13 cellular contexts compared by ENCODE assay signal in the genomic region with DNA sequence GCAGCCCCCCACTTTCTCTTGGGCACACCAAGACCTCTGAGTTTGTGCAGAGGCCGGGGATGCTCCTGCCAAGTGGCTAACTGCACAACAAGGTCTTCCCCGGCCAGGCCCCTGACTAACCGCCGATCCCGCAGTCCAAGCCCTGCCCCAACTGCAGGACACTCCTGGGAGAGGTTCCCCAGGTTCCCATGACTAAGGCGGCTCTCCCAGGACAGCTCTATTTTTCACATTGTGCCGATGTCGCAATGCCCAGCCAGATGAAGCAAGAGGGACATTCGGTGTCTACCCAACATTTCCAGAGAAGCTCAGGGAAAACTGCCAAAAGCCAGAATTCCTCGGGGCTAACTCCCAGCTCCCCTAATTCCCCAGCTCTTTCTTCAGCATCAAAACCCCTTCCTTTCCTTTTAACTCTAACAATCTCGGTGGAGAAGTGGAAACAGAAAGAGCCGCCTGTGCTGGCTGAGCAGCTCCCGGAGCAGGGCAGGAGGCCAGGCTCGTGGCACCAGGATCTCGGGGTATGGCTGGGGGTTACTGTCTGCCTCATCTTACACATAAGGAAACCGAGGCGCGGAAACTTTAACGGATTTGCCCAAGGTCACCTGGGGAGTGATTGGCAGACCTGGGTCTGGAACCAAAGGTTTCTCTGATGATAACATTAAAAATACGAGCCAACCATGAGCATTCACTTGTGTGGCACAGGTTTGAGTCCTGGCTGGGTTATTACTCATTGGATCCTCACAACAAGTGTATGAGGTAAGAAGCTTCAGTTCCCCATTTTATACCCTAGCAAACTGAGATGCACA.
DNase-seq lines count a peak whose midpoint lies in the region; ATAC-seq and TF ChIP-seq lines count a peak whose summit lies in the region.
"Had no signal": no experiment of that assay in that cellular context is flagged by ENCODE, and none has a peak within 500 bp of the region (broad histone marks: within the 10 kb centered on the region; RNA-seq: fewer than 3 reads in every experiment).

No MANE protein-coding gene starts in this region.

- H3K27me3 ChIP-seq in ascending aorta: no peaks in the 10 kb centered on the region
- no peaks in the 10 kb centered on the region for H3K27me3 ChIP-seq in thyroid gland

- H3K4me3 ChIP-seq in ascending aorta (no peak overlapping the region), thyroid gland (replicated peaks in 1 of 3) (no peak overlapping the region)

- H3K9me3 ChIP-seq in ascending aorta (no peaks in the 10 kb centered on the region), thyroid gland (no peaks in the 10 kb centered on the region)

- H3K36me3 ChIP-seq in ascending aorta (no peaks in the 10 kb centered on the region), thyroid gland (no peaks in the 10 kb centered on the region)

- TF ChIP-seq POLR2A in thyroid gland (IDR thresholded peaks at IDR 0.05): no peak

- WGBS in thyroid gland, 2 donors: 78 to 83% methylated on average over 20 of the region's 20 CpGs

- peak; percentile 20 for DNase-seq in HT-29 (ENCODE audit: low spot score)
- DNase-seq in ascending aorta (ENCODE audit: low spot score in 2 of 2): peak; percentile 38 to 86
- DNase-seq in islet precursor cell: peak; percentile 60
- DNase-seq in thyroid gland: peak; percentile 23 to 34
- no peak for DNase-seq in SHP77 treated with DMSO at 0.1 percent for 48 hours (lab: John Stamatoyannopoulos, UW)
- no peak for DNase-seq in NCI-H526 treated with DMSO at 0.1 percent for 48 hours (lab: John Stamatoyannopoulos, UW)
- DNase-seq: DMS53; effector memory CD4-positive, alpha-beta T cell; NCI-H446 treated with DMSO at 0.1 percent for 48 hours; stimulated activated naive CD4-positive, alpha-beta T cell; T-helper 2 cell had no signal

- peaks cover 0 to 3% of the 10 kb centered on the region in 2 donors for H3K4me1 ChIP-seq in ascending aorta
- H3K4me1 ChIP-seq in thyroid gland: no peaks in the 10 kb centered on the region

- TF ChIP-seq CTCF in ascending aorta (IDR thresholded peaks at IDR 0.05) (no peak), thyroid gland (IDR thresholded peaks at IDR 0.05) (no peak)

- no peak for ATAC-seq in GM18511 (IDR thresholded peaks at IDR 0.05; ENCODE audit: unreplicated experiment)
- no peak for ATAC-seq in HG02938 (IDR thresholded peaks at IDR 0.05; ENCODE audit: unreplicated experiment)

- no peak overlapping the region for H3K27ac ChIP-seq in ascending aorta
- no peak overlapping the region for H3K27ac ChIP-seq in thyroid gland

- intact Hi-C loops in ascending aorta (cut with DNase I) (loop anchor here (2.0 kb wide), 1 partner anchor 83 kb away; no protein-coding TSS in a partner anchor), thyroid gland (cut with DNase I) (no loop called here)

Comparison
In these comparisons a context has a peak if more than half of its experiments do, and no peak if none do; other contexts are left out.
1. DNase-seq: peak in HT-29 (single experiment), ascending aorta (2 of 2), islet precursor cell (single experiment) and thyroid gland (2 of 2); none in SHP77 treated with DMSO at 0.1 percent for 48 hours (single experiment) and NCI-H526 treated with DMSO at 0.1 percent for 48 hours (single experiment).